In genomic region chr4:165663411-165663810, GRCh38 we compare ENCODE assay signal across 30 cellular contexts.
"Had no signal": no experiment of that assay in that cellular context is flagged by ENCODE, and none has a peak within 500 bp of the region (broad histone marks: within the 10 kb centered on the region; RNA-seq: fewer than 3 reads in every experiment).

No MANE protein-coding gene starts in this region.

- H3K4me2 ChIP-seq: hepatocyte had no signal

- H3K27me3 ChIP-seq: cardiac muscle cell, gastroesophageal sphincter, hepatocyte had no signal

- H3K36me3 ChIP-seq: cardiac muscle cell, gastroesophageal sphincter, thoracic aorta had no signal

- H3K4me3 Mint-ChIP-seq: activated CD4-positive, alpha-beta memory T cell treated with anti-CD3 and anti-CD28 coated beads for 36 hours; activated CD4-positive, alpha-beta T cell treated with anti-CD3 and anti-CD28 coated beads, Interleukin-2, amount 10 ng/mL, durations not matched to agents 24 days and 14 days; activated T-cell treated with anti-CD3 and anti-CD28 coated beads, Interleukin-2, amount 50 U/mL, for 4 hours; activated T-helper 17 cell treated with anti-CD3 and anti-CD28 coated beads, Interleukin-2, amount 50 U/mL, for 72 hours; effector memory CD8-positive, alpha-beta T cell; mesothelial cell of epicardium; naive B cell; neural crest cell had no signal

- H3K27me3 Mint-ChIP-seq: activated CD4-positive, alpha-beta memory T cell treated with anti-CD3 and anti-CD28 coated beads for 36 hours; activated CD4-positive, alpha-beta T cell treated with anti-CD3 and anti-CD28 coated beads, Interleukin-2, amount 10 ng/mL, durations not matched to agents 24 days and 14 days; activated T-helper 17 cell treated with anti-CD3 and anti-CD28 coated beads, Interleukin-2, amount 50 U/mL, for 72 hours; effector memory CD8-positive, alpha-beta T cell had no signal

- DNase-seq: activated CD4-positive, alpha-beta memory T cell treated with anti-CD3 and anti-CD28 coated beads for 36 hours; activated CD4-positive, alpha-beta T cell treated with anti-CD3 and anti-CD28 coated beads, Interleukin-2, amount 10 ng/mL, durations not matched to agents 24 days and 14 days; activated CD4-positive, CD25-positive, alpha-beta regulatory T cell treated with anti-CD3 and anti-CD28 coated beads, Interleukin-2, amount 50 U/mL, for 72 hours; activated CD8-positive, alpha-beta memory T cell treated with anti-CD3 and anti-CD28 coated beads, Interleukin-2, amount 50 U/mL, for 48 hours; activated gamma-delta T cell treated with Interleukin-2 at 50 U/mL for 16 hours; activated naive CD4-positive, alpha-beta T cell treated with anti-CD3 and anti-CD28 coated beads, Interleukin-2, amount 50 U/mL, for 16 hours; activated T-cell treated with anti-CD3 and anti-CD28 coated beads, Interleukin-2, amount 50 U/mL, for 4 hours; amygdala; cortex of kidney; effector memory CD8-positive, alpha-beta T cell; erythroblast; islet precursor cell; left cardiac atrium; left ventricle myocardium superior; naive B cell; right cardiac atrium; stimulated activated CD4-positive, alpha-beta T cell treated with anti-CD3 and anti-CD28 coated beads, Interleukin-12 subunit alpha, Interleukin-12 subunit beta, amount 100 ng/mL, for 4 hours; stimulated activated CD4-positive, alpha-beta T cell treated with anti-CD3 and anti-CD28 coated beads, Interleukin-4, amount 100 ng/mL, for 1 hour; stimulated activated naive CD8-positive, alpha-beta T cell treated with anti-CD3 and anti-CD28 coated beads, Interleukin-15, Interleukin-2, amounts not matched to agents 100 U/mL and 50 U/mL, for 24 hours; T-helper 2 cell; trophoblast cell had no signal

- H3K9me3 ChIP-seq: gastroesophageal sphincter, thoracic aorta had no signal

- FAIRE-seq: urothelium cell line had no signal

- ATAC-seq: activated T-cell treated with anti-CD3 and anti-CD28 coated beads, Interleukin-2, amount 50 U/mL, for 4 hours; activated T-helper 17 cell treated with anti-CD3 and anti-CD28 coated beads, Interleukin-2, amount 50 U/mL, for 72 hours; effector memory CD8-positive, alpha-beta T cell; gastroesophageal sphincter; left ventricle myocardium superior; right cardiac atrium; stimulated activated naive CD8-positive, alpha-beta T cell treated with anti-CD3 and anti-CD28 coated beads, Interleukin-15, Interleukin-2, amounts not matched to agents 100 U/mL and 50 U/mL, for 24 hours had no signal

- H3K4me1 ChIP-seq: gastroesophageal sphincter had no signal

- H3K27ac Mint-ChIP-seq: activated CD4-positive, alpha-beta memory T cell treated with anti-CD3 and anti-CD28 coated beads for 36 hours; activated CD4-positive, alpha-beta T cell treated with anti-CD3 and anti-CD28 coated beads, Interleukin-2, amount 10 ng/mL, durations not matched to agents 24 days and 14 days; activated T-helper 17 cell treated with anti-CD3 and anti-CD28 coated beads, Interleukin-2, amount 50 U/mL, for 72 hours; effector memory CD8-positive, alpha-beta T cell; mesothelial cell of epicardium; naive B cell had no signal

- H3K27ac ChIP-seq: cardiac muscle cell, gastroesophageal sphincter, hepatocyte, thoracic aorta had no signal

- H3K4me1 Mint-ChIP-seq: activated CD4-positive, alpha-beta T cell treated with anti-CD3 and anti-CD28 coated beads, Interleukin-2, amount 10 ng/mL, durations not matched to agents 24 days and 14 days; activated T-helper 17 cell treated with anti-CD3 and anti-CD28 coated beads, Interleukin-2, amount 50 U/mL, for 72 hours; mesothelial cell of epicardium; naive B cell had no signal

- H3K36me3 Mint-ChIP-seq: activated CD4-positive, alpha-beta memory T cell treated with anti-CD3 and anti-CD28 coated beads for 36 hours; mesothelial cell of epicardium; naive B cell had no signal

- H3K4me3 ChIP-seq: cardiac muscle cell, gastroesophageal sphincter, hepatocyte, skin epidermis, thoracic aorta had no signal

- H3K9me3 Mint-ChIP-seq: activated CD4-positive, alpha-beta memory T cell treated with anti-CD3 and anti-CD28 coated beads for 36 hours; activated CD4-positive, alpha-beta T cell treated with anti-CD3 and anti-CD28 coated beads, Interleukin-2, amount 10 ng/mL, durations not matched to agents 24 days and 14 days; activated T-cell treated with anti-CD3 and anti-CD28 coated beads, Interleukin-2, amount 50 U/mL, for 4 hours; activated T-helper 17 cell treated with anti-CD3 and anti-CD28 coated beads, Interleukin-2, amount 50 U/mL, for 72 hours; mesothelial cell of epicardium; neural crest cell had no signal

- H2AFZ ChIP-seq: hepatocyte had no signal

- H3K79me2 ChIP-seq: hepatocyte had no signal
